In the genomic region with DNA sequence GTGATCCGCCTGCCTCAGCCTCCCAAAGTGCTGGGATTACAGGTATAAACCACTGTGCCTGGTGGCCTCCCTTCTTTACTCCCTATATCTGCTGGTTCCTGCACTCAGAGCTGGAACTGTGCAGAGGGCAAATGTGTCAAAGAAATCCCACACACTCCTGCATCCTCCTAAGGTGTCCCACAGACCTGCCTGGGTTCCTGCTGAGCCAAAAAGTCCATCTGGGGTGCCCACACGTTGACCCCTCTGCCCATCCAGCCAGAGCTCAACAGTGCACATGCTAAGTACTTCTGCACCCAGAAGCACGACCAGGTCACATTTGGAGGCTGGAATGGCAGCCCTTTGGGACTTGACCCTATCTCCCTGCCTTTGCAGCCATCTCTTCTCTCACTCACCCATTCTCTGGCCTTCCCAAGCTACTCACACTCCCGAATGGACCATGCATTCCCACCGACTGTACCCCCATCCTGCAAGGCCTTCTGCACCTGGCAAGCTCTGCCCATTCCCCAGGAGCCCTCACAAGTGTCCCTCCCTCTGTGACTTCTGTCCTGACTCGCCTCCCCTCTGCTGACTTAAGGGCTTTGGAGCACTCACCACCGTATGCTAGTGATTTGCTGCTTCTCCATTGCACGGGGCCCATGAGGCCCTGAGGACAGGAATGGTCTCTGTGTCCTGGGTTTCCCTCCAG, we compare ENCODE assay signal across 1 cellular context.
TF ChIP-seq lines count a peak whose summit lies in the region.

No MANE protein-coding gene starts in this region.

TF ChIP-seq in GM23338, 12 proteins besides CTCF, POLR2A, EP300 and RAD21 (continued from another document):
- TF ChIP-seq, protein P1, sequence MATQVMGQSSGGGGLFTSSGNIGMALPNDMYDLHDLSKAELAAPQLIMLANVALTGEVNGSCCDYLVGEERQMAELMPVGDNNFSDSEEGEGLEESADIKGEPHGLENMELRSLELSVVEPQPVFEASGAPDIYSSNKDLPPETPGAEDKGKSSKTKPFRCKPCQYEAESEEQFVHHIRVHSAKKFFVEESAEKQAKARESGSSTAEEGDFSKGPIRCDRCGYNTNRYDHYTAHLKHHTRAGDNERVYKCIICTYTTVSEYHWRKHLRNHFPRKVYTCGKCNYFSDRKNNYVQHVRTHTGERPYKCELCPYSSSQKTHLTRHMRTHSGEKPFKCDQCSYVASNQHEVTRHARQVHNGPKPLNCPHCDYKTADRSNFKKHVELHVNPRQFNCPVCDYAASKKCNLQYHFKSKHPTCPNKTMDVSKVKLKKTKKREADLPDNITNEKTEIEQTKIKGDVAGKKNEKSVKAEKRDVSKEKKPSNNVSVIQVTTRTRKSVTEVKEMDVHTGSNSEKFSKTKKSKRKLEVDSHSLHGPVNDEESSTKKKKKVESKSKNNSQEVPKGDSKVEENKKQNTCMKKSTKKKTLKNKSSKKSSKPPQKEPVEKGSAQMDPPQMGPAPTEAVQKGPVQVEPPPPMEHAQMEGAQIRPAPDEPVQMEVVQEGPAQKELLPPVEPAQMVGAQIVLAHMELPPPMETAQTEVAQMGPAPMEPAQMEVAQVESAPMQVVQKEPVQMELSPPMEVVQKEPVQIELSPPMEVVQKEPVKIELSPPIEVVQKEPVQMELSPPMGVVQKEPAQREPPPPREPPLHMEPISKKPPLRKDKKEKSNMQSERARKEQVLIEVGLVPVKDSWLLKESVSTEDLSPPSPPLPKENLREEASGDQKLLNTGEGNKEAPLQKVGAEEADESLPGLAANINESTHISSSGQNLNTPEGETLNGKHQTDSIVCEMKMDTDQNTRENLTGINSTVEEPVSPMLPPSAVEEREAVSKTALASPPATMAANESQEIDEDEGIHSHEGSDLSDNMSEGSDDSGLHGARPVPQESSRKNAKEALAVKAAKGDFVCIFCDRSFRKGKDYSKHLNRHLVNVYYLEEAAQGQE (IDR thresholded peaks at IDR 0.05; ENCODE audit: unreplicated experiment): no peak
- TF ChIP-seq, protein P2, sequence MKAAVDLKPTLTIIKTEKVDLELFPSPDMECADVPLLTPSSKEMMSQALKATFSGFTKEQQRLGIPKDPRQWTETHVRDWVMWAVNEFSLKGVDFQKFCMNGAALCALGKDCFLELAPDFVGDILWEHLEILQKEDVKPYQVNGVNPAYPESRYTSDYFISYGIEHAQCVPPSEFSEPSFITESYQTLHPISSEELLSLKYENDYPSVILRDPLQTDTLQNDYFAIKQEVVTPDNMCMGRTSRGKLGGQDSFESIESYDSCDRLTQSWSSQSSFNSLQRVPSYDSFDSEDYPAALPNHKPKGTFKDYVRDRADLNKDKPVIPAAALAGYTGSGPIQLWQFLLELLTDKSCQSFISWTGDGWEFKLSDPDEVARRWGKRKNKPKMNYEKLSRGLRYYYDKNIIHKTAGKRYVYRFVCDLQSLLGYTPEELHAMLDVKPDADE (IDR thresholded peaks at IDR 0.05): no peak
- TF ChIP-seq, protein P3, sequence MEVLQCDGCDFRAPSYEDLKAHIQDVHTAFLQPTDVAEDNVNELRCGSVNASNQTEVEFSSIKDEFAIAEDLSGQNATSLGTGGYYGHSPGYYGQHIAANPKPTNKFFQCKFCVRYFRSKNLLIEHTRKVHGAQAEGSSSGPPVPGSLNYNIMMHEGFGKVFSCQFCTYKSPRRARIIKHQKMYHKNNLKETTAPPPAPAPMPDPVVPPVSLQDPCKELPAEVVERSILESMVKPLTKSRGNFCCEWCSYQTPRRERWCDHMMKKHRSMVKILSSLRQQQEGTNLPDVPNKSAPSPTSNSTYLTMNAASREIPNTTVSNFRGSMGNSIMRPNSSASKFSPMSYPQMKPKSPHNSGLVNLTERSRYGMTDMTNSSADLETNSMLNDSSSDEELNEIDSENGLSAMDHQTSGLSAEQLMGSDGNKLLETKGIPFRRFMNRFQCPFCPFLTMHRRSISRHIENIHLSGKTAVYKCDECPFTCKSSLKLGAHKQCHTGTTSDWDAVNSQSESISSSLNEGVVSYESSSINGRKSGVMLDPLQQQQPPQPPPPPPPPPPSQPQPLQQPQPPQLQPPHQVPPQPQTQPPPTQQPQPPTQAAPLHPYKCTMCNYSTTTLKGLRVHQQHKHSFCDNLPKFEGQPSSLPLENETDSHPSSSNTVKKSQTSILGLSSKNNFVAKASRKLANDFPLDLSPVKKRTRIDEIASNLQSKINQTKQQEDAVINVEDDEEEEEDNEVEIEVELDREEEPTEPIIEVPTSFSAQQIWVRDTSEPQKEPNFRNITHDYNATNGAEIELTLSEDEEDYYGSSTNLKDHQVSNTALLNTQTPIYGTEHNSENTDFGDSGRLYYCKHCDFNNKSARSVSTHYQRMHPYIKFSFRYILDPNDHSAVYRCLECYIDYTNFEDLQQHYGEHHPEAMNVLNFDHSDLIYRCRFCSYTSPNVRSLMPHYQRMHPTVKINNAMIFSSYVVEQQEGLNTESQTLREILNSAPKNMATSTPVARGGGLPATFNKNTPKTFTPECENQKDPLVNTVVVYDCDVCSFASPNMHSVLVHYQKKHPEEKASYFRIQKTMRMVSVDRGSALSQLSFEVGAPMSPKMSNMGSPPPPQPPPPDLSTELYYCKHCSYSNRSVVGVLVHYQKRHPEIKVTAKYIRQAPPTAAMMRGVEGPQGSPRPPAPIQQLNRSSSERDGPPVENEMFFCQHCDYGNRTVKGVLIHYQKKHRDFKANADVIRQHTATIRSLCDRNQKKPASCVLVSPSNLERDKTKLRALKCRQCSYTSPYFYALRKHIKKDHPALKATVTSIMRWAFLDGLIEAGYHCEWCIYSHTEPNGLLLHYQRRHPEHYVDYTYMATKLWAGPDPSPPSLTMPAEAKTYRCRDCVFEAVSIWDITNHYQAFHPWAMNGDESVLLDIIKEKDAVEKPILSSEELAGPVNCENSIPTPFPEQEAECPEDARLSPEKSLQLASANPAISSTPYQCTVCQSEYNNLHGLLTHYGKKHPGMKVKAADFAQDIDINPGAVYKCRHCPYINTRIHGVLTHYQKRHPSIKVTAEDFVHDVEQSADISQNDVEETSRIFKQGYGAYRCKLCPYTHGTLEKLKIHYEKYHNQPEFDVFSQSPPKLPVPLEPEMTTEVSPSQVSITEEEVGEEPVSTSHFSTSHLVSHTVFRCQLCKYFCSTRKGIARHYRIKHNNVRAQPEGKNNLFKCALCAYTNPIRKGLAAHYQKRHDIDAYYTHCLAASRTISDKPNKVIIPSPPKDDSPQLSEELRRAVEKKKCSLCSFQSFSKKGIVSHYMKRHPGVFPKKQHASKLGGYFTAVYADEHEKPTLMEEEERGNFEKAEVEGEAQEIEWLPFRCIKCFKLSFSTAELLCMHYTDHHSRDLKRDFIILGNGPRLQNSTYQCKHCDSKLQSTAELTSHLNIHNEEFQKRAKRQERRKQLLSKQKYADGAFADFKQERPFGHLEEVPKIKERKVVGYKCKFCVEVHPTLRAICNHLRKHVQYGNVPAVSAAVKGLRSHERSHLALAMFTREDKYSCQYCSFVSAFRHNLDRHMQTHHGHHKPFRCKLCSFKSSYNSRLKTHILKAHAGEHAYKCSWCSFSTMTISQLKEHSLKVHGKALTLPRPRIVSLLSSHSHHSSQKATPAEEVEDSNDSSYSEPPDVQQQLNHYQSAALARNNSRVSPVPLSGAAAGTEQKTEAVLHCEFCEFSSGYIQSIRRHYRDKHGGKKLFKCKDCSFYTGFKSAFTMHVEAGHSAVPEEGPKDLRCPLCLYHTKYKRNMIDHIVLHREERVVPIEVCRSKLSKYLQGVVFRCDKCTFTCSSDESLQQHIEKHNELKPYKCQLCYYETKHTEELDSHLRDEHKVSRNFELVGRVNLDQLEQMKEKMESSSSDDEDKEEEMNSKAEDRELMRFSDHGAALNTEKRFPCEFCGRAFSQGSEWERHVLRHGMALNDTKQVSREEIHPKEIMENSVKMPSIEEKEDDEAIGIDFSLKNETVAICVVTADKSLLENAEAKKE (CRISPR knock-in tag; IDR thresholded peaks at IDR 0.05): no peak
- TF ChIP-seq CREB1 (CRISPR knock-in tag; IDR thresholded peaks at IDR 0.05; ENCODE audit: low read depth) (no peak), EZH2phosphoT487 (IDR thresholded peaks at IDR 0.05; ENCODE audit: unreplicated experiment) (no peak)
